In genomic region chr6:4008324-4009047, GRCh38 we compare ENCODE assay signal across 8 cellular contexts.
A peak's percentile ranks its signal among the peaks of the same experiment; 100 is the strongest.
DNase-seq lines count a peak whose midpoint lies in the region; ATAC-seq and TF ChIP-seq lines count a peak whose summit lies in the region.

No MANE protein-coding gene starts in this region.

- H3K27ac ChIP-seq in SK-N-MC: peak overlapping the region; percentile 53

- H2AFZ ChIP-seq in Loucy (ENCODE audit: low read length): no peak overlapping the region

- DNase-seq in NCI-H1417 (lab: John Stamatoyannopoulos, UW) (peak; percentile 4 to 63 (median 22)), NCI-H1417 treated with DMSO at 0.1 percent for 48 hours (lab: John Stamatoyannopoulos, UW) (no peak), SK-N-MC (ENCODE audit: low read depth, low spot score) (peak; percentile 81), erythroblast (lab: John Stamatoyannopoulos, UW) (peak; percentile 68 to 83), omental fat pad (ENCODE audit: low spot score) (no peak), lower leg skin (ENCODE audit: low spot score in 2 of 2) (no peak)

- peaks cover 4% of the 10 kb centered on the region; the same call in 1 of the 2 replicates for H3F3A ChIP-seq in Loucy (ENCODE audit: low read depth)

- ATAC-seq in omental fat pad (ENCODE audit: low FRiP score) (peak; percentile 86), GM19397 (IDR thresholded peaks at IDR 0.05; ENCODE audit: unreplicated experiment) (no peak)

- TF ChIP-seq CTCF in Loucy (conservative IDR thresholded peaks at IDR 0.05; ENCODE audit: low read length): peak; percentile 66
- TF ChIP-seq CTCF in omental fat pad (IDR thresholded peaks at IDR 0.05): no peak
- TF ChIP-seq CTCF in lower leg skin (IDR thresholded peaks at IDR 0.05): no peak

- H3K9ac ChIP-seq in Loucy (ENCODE audit: low read depth, low read length, poor library complexity, severe bottlenecking) (no peak overlapping the region), SK-N-MC (ENCODE audit: insufficient read length) (no peak overlapping the region)

- 76 to 80% methylated on average over 3 of the region's 3 CpGs for WGBS in lower leg skin, 2 donors

- H4K20me1 ChIP-seq in Loucy (ENCODE audit: insufficient read depth, low read length, poor library complexity, severe bottlenecking): peaks cover 21% of the 10 kb centered on the region

- no peak overlapping the region for H3K4me3 ChIP-seq in Loucy (ENCODE audit: low read length, poor library complexity, severe bottlenecking)
- H3K4me3 ChIP-seq in SK-N-MC: no peak overlapping the region
- H3K4me3 ChIP-seq in lower leg skin (ENCODE audit: low read depth, poor library complexity, severe bottlenecking): no peak overlapping the region

- H3K27me3 ChIP-seq in Loucy (ENCODE audit: insufficient read depth, low read length, poor library complexity, severe bottlenecking): no peaks in the 10 kb centered on the region

- H3K79me2 ChIP-seq in Loucy (ENCODE audit: insufficient read depth, low read length): peaks cover 41% of the 10 kb centered on the region

- H3K9me3 ChIP-seq in Loucy (ENCODE audit: insufficient read depth, low read depth, low read length): no peaks in the 10 kb centered on the region
- peaks cover 7% of the 10 kb centered on the region; the same call in 1 of the 2 replicates for H3K9me3 ChIP-seq in SK-N-MC (ENCODE audit: low read depth, low read length)

- H3K36me3 ChIP-seq in Loucy (ENCODE audit: insufficient read depth, low read length) (no peaks in the 10 kb centered on the region), SK-N-MC (ENCODE audit: insufficient read depth, low read length) (peaks cover 13% of the 10 kb centered on the region)

- H3K4me1 ChIP-seq in Loucy (ENCODE audit: insufficient read depth, low read length, poor library complexity, severe bottlenecking): peaks cover 20% of the 10 kb centered on the region

- H3K9me2 ChIP-seq in Loucy (replicated peaks; ENCODE audit: low read depth, low read length): no peaks in the 10 kb centered on the region

- intact Hi-C loops in lower leg skin (cut with DNase I; ENCODE audit: low total_unique reads): loop anchor here (10.0 kb wide), 1 partner anchor 264 kb away; no protein-coding TSS in a partner anchor

- TF ChIP-seq POLR2A in erythroblast (IDR thresholded peaks at IDR 0.05; ENCODE audit: low read length) (no peak), lower leg skin (IDR thresholded peaks at IDR 0.05) (no peak)

- H3K4me2 ChIP-seq in Loucy (ENCODE audit: low read depth, low read length, poor library complexity, severe bottlenecking): no peak overlapping the region

Comparison
In these comparisons a context has a peak if more than half of its experiments do, and no peak if none do; other contexts are left out.
1. DNase-seq: peak in NCI-H1417 (3 of 3), SK-N-MC (single experiment) and erythroblast (2 of 2); none in NCI-H1417 treated with DMSO at 0.1 percent for 48 hours (single experiment), omental fat pad (single experiment) and lower leg skin (0 of 2).